In the genomic region with DNA sequence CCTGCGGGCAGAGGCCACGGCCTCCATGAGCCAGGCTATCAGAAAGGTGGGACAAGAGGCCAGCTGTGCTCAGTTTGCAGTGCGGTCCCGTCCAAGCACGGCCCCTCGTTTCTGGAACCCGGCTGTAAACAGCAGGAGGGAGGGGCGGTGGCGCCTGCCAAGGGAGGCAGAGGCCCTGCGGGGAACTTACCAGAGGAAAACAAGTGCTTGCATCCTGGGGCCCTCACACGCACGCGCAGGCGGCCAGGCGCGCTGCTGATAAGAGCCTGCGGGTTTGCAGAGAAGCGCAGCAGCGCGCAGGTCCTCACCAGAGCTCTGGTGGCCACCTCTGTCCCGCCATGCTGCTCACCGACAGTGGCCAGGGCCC, we compare ENCODE assay signal across 9 cellular contexts. TPM values are rescaled to one million over a fixed set of nuclear protein-coding genes. Genes with fewer than 3 reads are reported as not detected.
DNase-seq lines count a peak whose midpoint lies in the region; ATAC-seq and TF ChIP-seq lines count a peak whose summit lies in the region.
"Had no signal": no experiment of that assay in that cellular context is flagged by ENCODE, and none has a peak within 500 bp of the region (broad histone marks: within the 10 kb centered on the region; RNA-seq: fewer than 3 reads in every experiment).

No MANE protein-coding gene starts in this region.

- TF ChIP-seq CTCF in CD8-positive, alpha-beta T cell (IDR thresholded peaks at IDR 0.05): no peak
- no peak for TF ChIP-seq CTCF in colonic mucosa (IDR thresholded peaks at IDR 0.05)

- peak overlapping the region; percentile 74 for H3K27ac Mint-ChIP-seq in CD8-positive, alpha-beta T cell
- peak overlapping the region; percentile 79 for H3K27ac Mint-ChIP-seq in T-helper 2 cell treated with Interferon-gamma antibody and Interleukin-4, amounts not matched to agents 5 μg/mL and 100 μg/mL, for 36 hours

- H3K27me3 ChIP-seq in CD8-positive, alpha-beta T cell (ENCODE audit: insufficient read depth, low read length): no peaks in the 10 kb centered on the region
- H3K27me3 ChIP-seq in colonic mucosa: no peaks in the 10 kb centered on the region

- H3K27me3 Mint-ChIP-seq in CD8-positive, alpha-beta T cell (ENCODE audit: low read depth): no peaks in the 10 kb centered on the region
- no peaks in the 10 kb centered on the region for H3K27me3 Mint-ChIP-seq in T-helper 2 cell treated with Interferon-gamma antibody and Interleukin-4, amounts not matched to agents 5 μg/mL and 100 μg/mL, for 36 hours (ENCODE audit: low read depth)

- H3K4me3 Mint-ChIP-seq in CD8-positive, alpha-beta T cell: peak overlapping the region; percentile 83
- H3K4me3 Mint-ChIP-seq in T-helper 2 cell treated with Interferon-gamma antibody and Interleukin-4, amounts not matched to agents 5 μg/mL and 100 μg/mL, for 36 hours: peak overlapping the region; percentile 90
- H3K4me3 Mint-ChIP-seq: neural crest cell had no signal

- no peaks in the 10 kb centered on the region for H3K9me3 ChIP-seq in CD8-positive, alpha-beta T cell (ENCODE audit: low read length)
- no peaks in the 10 kb centered on the region for H3K9me3 ChIP-seq in colonic mucosa

- peak in 6 of 7 experiments; percentile 41 to 75 (median 62) for DNase-seq in CD8-positive, alpha-beta T cell
- DNase-seq in T-helper 2 cell treated with Interferon-gamma antibody and Interleukin-4, amounts not matched to agents 5 μg/mL and 100 μg/mL, for 36 hours (ENCODE audit: low spot score): peak; percentile 60
- DNase-seq in colonic mucosa (peak; percentile 58), occipital lobe (lab: John Stamatoyannopoulos, UW) (peak; percentile 32), GDM1 (lab: John Stamatoyannopoulos, UW) (no peak), GM19240 (ENCODE audit: insufficient read length, low spot score) (no peak)

- H3K27ac ChIP-seq in CD8-positive, alpha-beta T cell (ENCODE audit: low read depth, low read length): no peak overlapping the region
- H3K27ac ChIP-seq in colonic mucosa: no peak overlapping the region

- peaks cover 13% of the 10 kb centered on the region for H3K4me1 Mint-ChIP-seq in CD8-positive, alpha-beta T cell (ENCODE audit: low read depth)
- H3K4me1 Mint-ChIP-seq in T-helper 2 cell treated with Interferon-gamma antibody and Interleukin-4, amounts not matched to agents 5 μg/mL and 100 μg/mL, for 36 hours (ENCODE audit: low read depth): peaks cover 19% of the 10 kb centered on the region

- H3K36me3 ChIP-seq in CD8-positive, alpha-beta T cell (ENCODE audit: insufficient read depth, low read length): no peaks in the 10 kb centered on the region
- H3K36me3 ChIP-seq in colonic mucosa: no peaks in the 10 kb centered on the region

- intact Hi-C loops in CD8-positive, alpha-beta T cell (cut with DNase I, micrococcal nuclease): no loop called here
- intact Hi-C loops in colonic mucosa (cut with DNase I): no loop called here

- H3K9ac ChIP-seq in colonic mucosa (ENCODE audit: low read depth in 2 of 2, low read length in 2 of 2): peak overlapping the region in 1 of 2 donors; percentile 35

- no peaks in the 10 kb centered on the region for H3K9me3 Mint-ChIP-seq in CD8-positive, alpha-beta T cell
- no peaks in the 10 kb centered on the region for H3K9me3 Mint-ChIP-seq in T-helper 2 cell treated with Interferon-gamma antibody and Interleukin-4, amounts not matched to agents 5 μg/mL and 100 μg/mL, for 36 hours
- H3K9me3 Mint-ChIP-seq: neural crest cell had no signal

- H3K36me3 Mint-ChIP-seq in CD8-positive, alpha-beta T cell: peaks cover 7% of the 10 kb centered on the region
- peaks cover 12% of the 10 kb centered on the region for H3K36me3 Mint-ChIP-seq in T-helper 2 cell treated with Interferon-gamma antibody and Interleukin-4, amounts not matched to agents 5 μg/mL and 100 μg/mL, for 36 hours (ENCODE audit: low read depth)

- POLR2A ChIA-PET in CD8-positive, alpha-beta T cell (lab: Charles Lee): interaction anchor here (2.2 kb wide), 1 partner anchor 11 kb away, joined by 10 read pairs; the partner anchor contains the start of gene GPR146

- peaks cover 24% of the 10 kb centered on the region for H3K4me1 ChIP-seq in CD8-positive, alpha-beta T cell (ENCODE audit: insufficient read depth, low read length)
- peaks cover 4% of the 10 kb centered on the region for H3K4me1 ChIP-seq in colonic mucosa

- peak overlapping the region; percentile 71 for H3K4me3 ChIP-seq in CD8-positive, alpha-beta T cell (ENCODE audit: low read depth, low read length)
- H3K4me3 ChIP-seq in colonic mucosa: no peak overlapping the region

- CTCF ChIA-PET in CD8-positive, alpha-beta T cell (lab: Charles Lee): interaction anchor here (1.9 to 4.6 kb wide), 2 partner anchors 10 to 62 kb away, joined by 9 to 29 read pairs; no protein-coding TSS in a partner anchor

- ATAC-seq in CD8-positive, alpha-beta T cell: peak; percentile 72
- no peak for ATAC-seq in HG03045 (IDR thresholded peaks at IDR 0.05; ENCODE audit: unreplicated experiment)
- no peak for ATAC-seq in GM21526 (IDR thresholded peaks at IDR 0.05; ENCODE audit: low FRiP score, unreplicated experiment)

RNA-seq across cellular contexts. Expression of gene GPR146, which starts 10.7 kb away (rescaled TPM):
- total RNA-seq in CD8-positive, alpha-beta T cell: 1 to 10 TPM; 4.4 to 5.0 TPM
- total RNA-seq in colonic mucosa (1 to 10 TPM; 2.9 to 9.0 TPM), occipital lobe (6.7 TPM)
- total RNA-seq: neural crest cell had no signal

RNA-seq across cellular contexts. Expression of gene GPER1, which starts 32.8 kb away (rescaled TPM):
- under 1 TPM in 1 of 2 experiments, not detected in 1; 0.11 TPM for total RNA-seq in CD8-positive, alpha-beta T cell
- 1 to 10 TPM; 5.7 to 8.2 TPM for total RNA-seq in colonic mucosa
- total RNA-seq in occipital lobe: 1.1 TPM

Comparison
In these comparisons a context has a peak if more than half of its experiments do, and no peak if none do; other contexts are left out.
1. DNase-seq: peak in CD8-positive, alpha-beta T cell (6 of 7), T-helper 2 cell treated with Interferon-gamma antibody and Interleukin-4, amounts not matched to agents 5 μg/mL and 100 μg/mL, for 36 hours (single experiment), colonic mucosa (single experiment) and occipital lobe (single experiment); none in GDM1 (single experiment) and GM19240 (single experiment).